In the genomic region with DNA sequence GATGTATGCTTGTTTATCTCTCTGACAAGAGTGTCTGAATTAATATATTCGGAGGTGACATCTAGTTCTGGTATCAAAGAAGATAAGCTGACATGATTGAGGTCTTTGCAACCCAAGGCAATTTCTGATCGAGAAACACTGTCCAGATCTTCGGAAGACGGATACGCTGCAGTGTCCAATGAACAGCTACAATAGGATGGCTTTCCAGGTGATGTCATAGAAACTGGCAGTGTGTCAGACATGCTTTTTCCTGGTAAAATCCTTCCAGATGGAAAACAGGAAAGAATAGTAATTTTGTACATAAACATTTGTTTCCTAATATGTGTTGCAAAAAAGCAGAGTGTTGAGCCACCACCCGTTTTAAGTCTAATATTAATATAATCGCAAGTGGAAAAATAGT, we compare ENCODE assay signal across 1 cellular context.
TF ChIP-seq lines count a peak whose summit lies in the region.

No MANE protein-coding gene starts in this region.

TF ChIP-seq in K562, 482 proteins besides CTCF, POLR2A, EP300 and RAD21 (continued from another document):
- TF ChIP-seq, protein P1, sequence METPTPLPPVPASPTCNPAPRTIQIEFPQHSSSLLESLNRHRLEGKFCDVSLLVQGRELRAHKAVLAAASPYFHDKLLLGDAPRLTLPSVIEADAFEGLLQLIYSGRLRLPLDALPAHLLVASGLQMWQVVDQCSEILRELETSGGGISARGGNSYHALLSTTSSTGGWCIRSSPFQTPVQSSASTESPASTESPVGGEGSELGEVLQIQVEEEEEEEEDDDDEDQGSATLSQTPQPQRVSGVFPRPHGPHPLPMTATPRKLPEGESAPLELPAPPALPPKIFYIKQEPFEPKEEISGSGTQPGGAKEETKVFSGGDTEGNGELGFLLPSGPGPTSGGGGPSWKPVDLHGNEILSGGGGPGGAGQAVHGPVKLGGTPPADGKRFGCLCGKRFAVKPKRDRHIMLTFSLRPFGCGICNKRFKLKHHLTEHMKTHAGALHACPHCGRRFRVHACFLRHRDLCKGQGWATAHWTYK (CRISPR knock-in tag; IDR thresholded peaks at IDR 0.05), result no peak
- TF ChIP-seq TARDBP (IDR thresholded peaks at IDR 0.05), result no peak
